8 cellular contexts compared by ENCODE assay signal in the genomic region with DNA sequence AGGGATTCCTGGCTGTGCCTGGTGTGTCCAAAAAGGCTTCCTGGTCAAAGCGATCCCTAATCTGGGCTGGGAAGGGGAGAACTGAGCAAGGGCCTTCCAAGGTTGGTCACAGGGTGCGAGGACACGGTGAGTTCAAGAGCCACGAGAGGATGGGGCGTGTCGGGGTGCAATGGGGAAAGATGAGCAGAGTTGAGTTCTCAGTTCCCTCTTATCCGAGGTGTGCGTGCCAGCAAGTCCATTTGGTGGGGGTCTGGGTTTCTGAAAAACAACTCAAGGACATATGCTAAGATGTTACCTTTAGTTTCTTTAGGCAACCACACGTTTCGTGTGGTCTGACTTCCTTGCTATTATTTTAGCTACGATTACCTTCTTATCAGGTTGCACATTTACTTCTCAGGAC. TPM values are rescaled to one million over a fixed set of nuclear protein-coding genes. Genes with fewer than 3 reads are reported as not detected.
DNase-seq lines count a peak whose midpoint lies in the region; ATAC-seq and TF ChIP-seq lines count a peak whose summit lies in the region.

No MANE protein-coding gene starts in this region.

- H3K27me3 Mint-ChIP-seq in dendritic cell treated with granulocyte-macrophage colony-stimulating factor and Interleukin-4, amounts not matched to agents 40 ng/mL and 50 ng/mL, for 4 days: no peaks in the 10 kb centered on the region

- peak overlapping the region; percentile 85 for H3K4me3 Mint-ChIP-seq in dendritic cell treated with granulocyte-macrophage colony-stimulating factor and Interleukin-4, amounts not matched to agents 40 ng/mL and 50 ng/mL, for 4 days

- no peak overlapping the region for H3K9ac ChIP-seq in HUES48 (ENCODE audit: low read depth, low read length)

- no peaks in the 10 kb centered on the region for H3K9me3 Mint-ChIP-seq in dendritic cell treated with granulocyte-macrophage colony-stimulating factor and Interleukin-4, amounts not matched to agents 40 ng/mL and 50 ng/mL, for 4 days

- no peak for ATAC-seq in psoas muscle
- no peak for ATAC-seq in mucosa of descending colon
- no peak for ATAC-seq in GM18873 (IDR thresholded peaks at IDR 0.05; ENCODE audit: low FRiP score, unreplicated experiment)
- ATAC-seq in Right ventricle myocardium superior (ENCODE audit: poor library complexity): no peak

- WGBS in psoas muscle, 3 donors: 74 to 79% (median 75%) methylated on average over 11 of the region's 11 CpGs
- 72% methylated on average over 11 of the region's 11 CpGs for WGBS in suprapubic skin

- H3K4me1 ChIP-seq in HUES48 (ENCODE audit: control insufficient read depth, insufficient read depth, low read length): peaks cover 68% of the 10 kb centered on the region
- peaks cover 22% of the 10 kb centered on the region for H3K4me1 ChIP-seq in psoas muscle
- peaks cover 59% of the 10 kb centered on the region for H3K4me1 ChIP-seq in mucosa of descending colon (ENCODE audit: low read depth)
- peaks cover 56% of the 10 kb centered on the region for H3K4me1 ChIP-seq in suprapubic skin

- DNase-seq in GM13976 (ENCODE audit: low spot score) (peak; percentile 63), psoas muscle (no peak), mucosa of descending colon (no peak), suprapubic skin (ENCODE audit: low spot score in 2 of 2) (no peak), Right ventricle myocardium superior (no peak)

- no peak for TF ChIP-seq EP300 in suprapubic skin (IDR thresholded peaks at IDR 0.05)

- TF ChIP-seq CTCF in GM13976 (IDR thresholded peaks at IDR 0.05; ENCODE audit: borderline replicate concordance, control extremely low read depth, extremely low read depth, insufficient read depth, missing control alignments) (no peak), psoas muscle (IDR thresholded peaks at IDR 0.05) (no peak), mucosa of descending colon (IDR thresholded peaks at IDR 0.05) (no peak), suprapubic skin (IDR thresholded peaks at IDR 0.05) (no peak)

- H3K27ac ChIP-seq in HUES48 (ENCODE audit: low read depth, low read length) (peak overlapping the region; percentile 26), psoas muscle (no peak overlapping the region), suprapubic skin (no peak overlapping the region)

- H3K4me3 ChIP-seq in HUES48 (ENCODE audit: low read depth, low read length) (peak overlapping the region; percentile 94), psoas muscle (peak overlapping the region; percentile 95), mucosa of descending colon (no peak overlapping the region), suprapubic skin (no peak overlapping the region)

- H3K36me3 ChIP-seq in HUES48 (ENCODE audit: control insufficient read depth, insufficient read depth, low read length) (peaks cover 7% of the 10 kb centered on the region), psoas muscle (ENCODE audit: insufficient read depth in 1 of 2, low read depth in 1 of 2) (no peaks in the 10 kb centered on the region), mucosa of descending colon (ENCODE audit: low read depth) (no peaks in the 10 kb centered on the region), suprapubic skin (no peaks in the 10 kb centered on the region)

- H3K4me1 Mint-ChIP-seq in dendritic cell treated with granulocyte-macrophage colony-stimulating factor and Interleukin-4, amounts not matched to agents 40 ng/mL and 50 ng/mL, for 4 days (ENCODE audit: low read depth): peaks cover 81% of the 10 kb centered on the region

- intact Hi-C loops in dendritic cell treated with granulocyte-macrophage colony-stimulating factor and Interleukin-4, amounts not matched to agents 40 ng/mL and 50 ng/mL, for 4 days (cut with micrococcal nuclease): loop anchor here (2.0 kb wide), 1 partner anchor 16 kb away; no protein-coding TSS in a partner anchor
- intact Hi-C loops in psoas muscle (cut with DNase I) (loop anchor here in 1 of 2 donors (10.0 kb wide), 1 partner anchor 96 kb away; no protein-coding TSS in a partner anchor), mucosa of descending colon (cut with DNase I, micrococcal nuclease) (no loop called here), Right ventricle myocardium superior (cut with DNase I) (no loop called here)

- peaks cover 19% of the 10 kb centered on the region for H3K36me3 Mint-ChIP-seq in dendritic cell treated with granulocyte-macrophage colony-stimulating factor and Interleukin-4, amounts not matched to agents 40 ng/mL and 50 ng/mL, for 4 days (ENCODE audit: low read depth)

- in situ Hi-C loops in GM13976 (cut with MboI; ENCODE audit: low sequenced_read_pairs, unreplicated experiment): no loop called here

- H3K27ac Mint-ChIP-seq in dendritic cell treated with granulocyte-macrophage colony-stimulating factor and Interleukin-4, amounts not matched to agents 40 ng/mL and 50 ng/mL, for 4 days: peak overlapping the region; percentile 88

- no peak for TF ChIP-seq POLR2A in suprapubic skin (IDR thresholded peaks at IDR 0.05)

- H3K9me3 ChIP-seq in HUES48 (ENCODE audit: control insufficient read depth, insufficient read depth, low read length) (no peaks in the 10 kb centered on the region), psoas muscle (no peaks in the 10 kb centered on the region), mucosa of descending colon (no peaks in the 10 kb centered on the region), suprapubic skin (no peaks in the 10 kb centered on the region)

- no peaks in the 10 kb centered on the region for H3K27me3 ChIP-seq in HUES48 (ENCODE audit: control insufficient read depth, insufficient read depth, low read length)
- no peaks in the 10 kb centered on the region for H3K27me3 ChIP-seq in psoas muscle (ENCODE audit: insufficient read depth in 3 of 3, low read length in 2 of 3)
- H3K27me3 ChIP-seq in suprapubic skin: no peaks in the 10 kb centered on the region

RNA-seq across cellular contexts. Expression of a gene that starts 1.3 kb away (rescaled TPM):
- total RNA-seq in psoas muscle (1 to 10 TPM; 1.6 to 3.2 (median 2.8) TPM), mucosa of descending colon (10 to 100 TPM; 10.9 to 11.8 (median 11.3) TPM), suprapubic skin (1 to 10 TPM; 1.6 to 3.9 (median 2.6) TPM), Right ventricle myocardium superior (3.6 TPM)
- 1 to 10 TPM; 2.6 to 3.8 (median 3.7) TPM for polyA plus RNA-seq in psoas muscle

RNA-seq across cellular contexts. Expression of a gene that starts 11.8 kb away (rescaled TPM):
- total RNA-seq in psoas muscle: 100 to 1,000 TPM; 112 to 212 (median 137) TPM
- 100 to 1,000 TPM in 1 of 3 donors, 10 to 100 TPM in 2; 80.2 to 133 (median 83.2) TPM for polyA plus RNA-seq in psoas muscle
- total RNA-seq in mucosa of descending colon: 100 to 1,000 TPM; 151 to 228 (median 202) TPM
- 10 to 100 TPM; 56.1 to 75.5 (median 73.7) TPM for total RNA-seq in suprapubic skin
- 116 TPM for total RNA-seq in Right ventricle myocardium superior

RNA-seq across cellular contexts. Expression of a gene that starts 39.0 kb away (rescaled TPM):
- total RNA-seq in psoas muscle: 10 to 100 TPM in 2 of 4 donors, 1 to 10 TPM in 2; 4.1 to 17.9 (median 8.7) TPM
- 1 to 10 TPM; 6.3 to 7.7 (median 7.3) TPM for polyA plus RNA-seq in psoas muscle
- total RNA-seq in mucosa of descending colon: 100 to 1,000 TPM in 1 of 3 donors, 10 to 100 TPM in 2; 82.6 to 202 (median 98.9) TPM
- total RNA-seq in suprapubic skin: 10 to 100 TPM; 12.8 to 23.4 (median 16.5) TPM
- total RNA-seq in Right ventricle myocardium superior: 24.0 TPM

RNA-seq across cellular contexts. Expression of a gene that starts 57.1 kb away (rescaled TPM):
- 1 to 10 TPM in 3 of 4 donors, under 1 TPM in 1; 0.71 to 3.3 (median 3.0) TPM for total RNA-seq in psoas muscle
- 1 to 10 TPM; 1.3 to 3.7 (median 1.4) TPM for polyA plus RNA-seq in psoas muscle
- 10 to 100 TPM; 29.9 to 53.0 (median 30.2) TPM for total RNA-seq in mucosa of descending colon
- total RNA-seq in suprapubic skin: 10 to 100 TPM; 10.4 to 16.5 (median 13.1) TPM
- total RNA-seq in Right ventricle myocardium superior: 2.9 TPM

RNA-seq across cellular contexts. Expression of a gene that starts 57.3 kb away (rescaled TPM):
- total RNA-seq in psoas muscle (1 to 10 TPM in 3 of 4 donors, under 1 TPM in 1; 0.88 to 4.4 (median 2.6) TPM), mucosa of descending colon (10 to 100 TPM; 11.8 to 14.5 (median 14.5) TPM), suprapubic skin (10 to 100 TPM in 3 of 4 donors, 1 to 10 TPM in 1; 7.9 to 29.0 (median 22.5) TPM), Right ventricle myocardium superior (3.7 TPM)
- 1 to 10 TPM; 2.0 to 3.8 (median 3.3) TPM for polyA plus RNA-seq in psoas muscle

Comparison
In these comparisons a context has a peak if more than half of its experiments do, and no peak if none do; other contexts are left out.
1. H3K4me3 ChIP-seq: peak in HUES48 (single experiment) and psoas muscle (single experiment); none in mucosa of descending colon (single experiment) and suprapubic skin (single experiment).